ENCODE assay signal across 8 cellular contexts in genomic region chr9:94030318-94031179, GRCh38. TPM values are rescaled to one million over a fixed set of nuclear protein-coding genes. Genes with fewer than 3 reads are reported as not detected.
A peak's percentile ranks its signal among the peaks of the same experiment; 100 is the strongest.
DNase-seq lines count a peak whose midpoint lies in the region; ATAC-seq and TF ChIP-seq lines count a peak whose summit lies in the region.

No MANE protein-coding gene starts in this region.

- DNase-seq in Calu3 (peak; percentile 76), HT-29 (ENCODE audit: low spot score) (peak; percentile 89), esophagus squamous epithelium (lab: John Stamatoyannopoulos, UW) (no peak), myocyte (ENCODE audit: low read depth) (peak; percentile 91)
- peak; percentile 79 for DNase-seq in activated T-cell treated with anti-CD3 and anti-CD28 coated beads, Interleukin-2, amount 50 U/mL, for 1 hour
- peak; percentile 66 for DNase-seq in stimulated activated CD8-positive, alpha-beta memory T cell treated with anti-CD3 and anti-CD28 coated beads, Interleukin-7, amount 100 ng/mL, for 48 hours (ENCODE audit: extremely low read depth in 1 of 2, low read depth in 1 of 2)

- H3K79me2 ChIP-seq in OCI-LY1 (ENCODE audit: insufficient read depth, low read length), result no peaks in the 10 kb centered on the region

- TF ChIP-seq CTCF in Calu3 (IDR thresholded peaks at IDR 0.05; ENCODE audit: unreplicated experiment) (no peak), OCI-LY1 (IDR thresholded peaks at IDR 0.05; ENCODE audit: low read length) (no peak), esophagus squamous epithelium (IDR thresholded peaks at IDR 0.05) (no peak)

- H3K27me3 ChIP-seq in OCI-LY1 (ENCODE audit: insufficient read depth, low read length) (0 out of 2 replicates have a peak, but pooled peaks cover 3% of the 10 kb centered on the region), esophagus squamous epithelium (no peaks in the 10 kb centered on the region)

- H2AFZ ChIP-seq in OCI-LY1 (ENCODE audit: low read length), result peak overlapping the region; percentile 76

- 0% methylated on average over 10 to 47 of the region's 97 CpGs for WGBS in esophagus squamous epithelium, 2 donors

- H3K9ac ChIP-seq in OCI-LY1 (ENCODE audit: low read length), result peak overlapping the region; percentile 63

- H3K27me3 Mint-ChIP-seq in Calu3 (ENCODE audit: unreplicated experiment), result no peaks in the 10 kb centered on the region

- TF ChIP-seq POLR2A in esophagus squamous epithelium (IDR thresholded peaks at IDR 0.05), result peak in 2 of 4 donors; percentile 77 to 81

- TSS peak; percentile 88 for BruUV-seq in Calu3 (replicated peaks; lab: Mats Ljungman, UMichigan)

- intact Hi-C loops in Calu3 (cut with micrococcal nuclease; ENCODE audit: unreplicated experiment), result no loop called here
- intact Hi-C loops in esophagus squamous epithelium (cut with DNase I), result no loop called here

- H3K4me2 ChIP-seq in OCI-LY1 (ENCODE audit: low read length), result peak overlapping the region; percentile 87

- no peak overlapping the region for H3K27ac ChIP-seq in OCI-LY1 (ENCODE audit: low read depth, low read length, poor library complexity, severe bottlenecking)
- peak overlapping the region; percentile 84 to 91 (median 86) for H3K27ac ChIP-seq in esophagus squamous epithelium

- H3K4me3 Mint-ChIP-seq in Calu3 (ENCODE audit: low read depth, unreplicated experiment), result peak overlapping the region; percentile 97

- H3K36me3 ChIP-seq in OCI-LY1 (ENCODE audit: insufficient read depth, low read length) (no peaks in the 10 kb centered on the region), esophagus squamous epithelium (no peaks in the 10 kb centered on the region)

- H3K9me3 Mint-ChIP-seq in Calu3 (ENCODE audit: low read depth, unreplicated experiment), result peaks cover 6% of the 10 kb centered on the region

- CTCF ChIA-PET in Calu3 (lab: Charles Lee), result no interaction called here

- peaks cover 14% of the 10 kb centered on the region for H3K4me1 ChIP-seq in OCI-LY1 (ENCODE audit: insufficient read depth, low read length, severe bottlenecking)
- H3K4me1 ChIP-seq in esophagus squamous epithelium, result peaks cover 0 to 26% (median 6%) of the 10 kb centered on the region in 3 donors

- H3K9me3 ChIP-seq in OCI-LY1 (ENCODE audit: low read length), result no peaks in the 10 kb centered on the region
- H3K9me3 ChIP-seq in esophagus squamous epithelium, result no peaks in the 10 kb centered on the region

- ATAC-seq in GM21360 (IDR thresholded peaks at IDR 0.05; ENCODE audit: unreplicated experiment), result peak; percentile 96

- no peaks in the 10 kb centered on the region for H3K4me1 Mint-ChIP-seq in Calu3 (ENCODE audit: low read depth, unreplicated experiment)

- H4K20me1 ChIP-seq in OCI-LY1 (ENCODE audit: insufficient read depth, low read length), result no peaks in the 10 kb centered on the region

- no peaks in the 10 kb centered on the region for H3K9me2 ChIP-seq in OCI-LY1 (ENCODE audit: low read depth, low read length)

- peak overlapping the region; percentile 87 for H3K27ac Mint-ChIP-seq in Calu3 (ENCODE audit: unreplicated experiment)

- H3K36me3 Mint-ChIP-seq in Calu3 (ENCODE audit: insufficient read depth, unreplicated experiment), result peaks cover 21% of the 10 kb centered on the region

- H3K4me3 ChIP-seq in OCI-LY1 (ENCODE audit: low read depth, low read length, poor library complexity, severe bottlenecking) (peak overlapping the region; percentile 74), esophagus squamous epithelium (peak overlapping the region; percentile 66 to 93 (median 76))

- H3F3A ChIP-seq in OCI-LY1 (ENCODE audit: insufficient read depth, low read length), result no peaks in the 10 kb centered on the region

RNA-seq across cellular contexts. Expression of gene PTPDC1, which starts 53.7 kb away (rescaled TPM):
- total RNA-seq in Calu3 (2022) (7.6 and 8.2 TPM in 2 replicates), esophagus squamous epithelium (1 to 10 TPM; 2.1 to 8.2 (median 3.3) TPM), myocyte (12.8 and 15.7 TPM in 2 replicates)
- 6.0 and 8.2 TPM in 2 replicates for total RNA-seq in HT-29 (2014; rRNA removed; shearing (Covaris generic))
- 7.8 TPM for polyA plus RNA-seq in myocyte (2012)
